24 cellular contexts compared by ENCODE assay signal in genomic region chr11:44884056-44884455, GRCh38.
"Had no signal": no experiment of that assay in that cellular context is flagged by ENCODE, and none has a peak within 500 bp of the region (broad histone marks: within the 10 kb centered on the region; RNA-seq: fewer than 3 reads in every experiment).

No MANE protein-coding gene starts in this region.

- H3K9me3 ChIP-seq: left lung, sigmoid colon, testis, upper lobe of left lung had no signal

- H3K4me1 ChIP-seq: foreskin keratinocyte, testis had no signal

- H3K9me3 Mint-ChIP-seq: activated naive CD8-positive, alpha-beta T cell treated with anti-CD3 and anti-CD28 coated beads, Interleukin-2, amount 50 U/mL, for 24 hours; activated T-helper 1 cell treated with anti-CD3 and anti-CD28 coated beads, Interleukin-12 subunit alpha, Interleukin-12 subunit beta, Interleukin-2, Interleukin-4 antibody, amounts not matched to agents 30 ng/mL and 10 ng/mL and 1 ng/mL, durations not matched to agents 14 hours and 24 hours and 36 hours; dendritic cell treated with granulocyte-macrophage colony-stimulating factor and Interleukin-4, amounts not matched to agents 40 ng/mL and 50 ng/mL, for 4 days; immature natural killer cell; natural killer cell had no signal

- H3K4me3 ChIP-seq: left lung, lung, sigmoid colon, testis, upper lobe of left lung had no signal

- H3K27ac ChIP-seq: foreskin keratinocyte, left lung, testis, upper lobe of left lung had no signal

- H3K4me3 Mint-ChIP-seq: activated CD8-positive, alpha-beta T cell treated with anti-CD3 and anti-CD28 coated beads, Interleukin-2, amount 10 ng/mL, durations not matched to agents 7 days and 5 days; activated naive CD8-positive, alpha-beta T cell treated with anti-CD3 and anti-CD28 coated beads, Interleukin-2, amount 50 U/mL, for 24 hours; activated T-helper 1 cell treated with anti-CD3 and anti-CD28 coated beads, Interleukin-12 subunit alpha, Interleukin-12 subunit beta, Interleukin-2, Interleukin-4 antibody, amounts not matched to agents 30 ng/mL and 10 ng/mL and 1 ng/mL, durations not matched to agents 14 hours and 24 hours and 36 hours; dendritic cell treated with granulocyte-macrophage colony-stimulating factor and Interleukin-4, amounts not matched to agents 40 ng/mL and 50 ng/mL, for 4 days; immature natural killer cell; natural killer cell had no signal

- H3K36me3 ChIP-seq: left lung, sigmoid colon, upper lobe of left lung had no signal

- H3K4me1 Mint-ChIP-seq: activated naive CD8-positive, alpha-beta T cell treated with anti-CD3 and anti-CD28 coated beads, Interleukin-2, amount 50 U/mL, for 24 hours; immature natural killer cell; natural killer cell had no signal

- ATAC-seq: activated CD8-positive, alpha-beta T cell treated with anti-CD3 and anti-CD28 coated beads, Interleukin-2, amount 10 ng/mL, durations not matched to agents 7 days and 5 days; left lung; natural killer cell had no signal

- H3K27ac Mint-ChIP-seq: activated CD8-positive, alpha-beta T cell treated with anti-CD3 and anti-CD28 coated beads, Interleukin-2, amount 10 ng/mL, durations not matched to agents 7 days and 5 days; activated naive CD8-positive, alpha-beta T cell treated with anti-CD3 and anti-CD28 coated beads, Interleukin-2, amount 50 U/mL, for 24 hours; activated T-helper 1 cell treated with anti-CD3 and anti-CD28 coated beads, Interleukin-12 subunit alpha, Interleukin-12 subunit beta, Interleukin-2, Interleukin-4 antibody, amounts not matched to agents 30 ng/mL and 10 ng/mL and 1 ng/mL, durations not matched to agents 14 hours and 24 hours and 36 hours; dendritic cell treated with granulocyte-macrophage colony-stimulating factor and Interleukin-4, amounts not matched to agents 40 ng/mL and 50 ng/mL, for 4 days; immature natural killer cell; natural killer cell had no signal

- H3K27me3 ChIP-seq: sigmoid colon, testis, upper lobe of left lung had no signal

- H3K36me3 Mint-ChIP-seq: immature natural killer cell, natural killer cell had no signal

- H3K27me3 Mint-ChIP-seq: activated naive CD8-positive, alpha-beta T cell treated with anti-CD3 and anti-CD28 coated beads, Interleukin-2, amount 50 U/mL, for 24 hours had no signal

- DNase-seq: activated CD4-positive, alpha-beta T cell treated with anti-CD3 and anti-CD28 coated beads for 1 hour; activated CD4-positive, alpha-beta T cell treated with anti-CD3 and anti-CD28 coated beads, Interleukin-2, amount 50 U/mL, for 1 hour; activated CD8-positive, alpha-beta T cell treated with anti-CD3 and anti-CD28 coated beads, Interleukin-2, amount 10 ng/mL, durations not matched to agents 7 days and 5 days; activated gamma-delta T cell; activated naive CD4-positive, alpha-beta T cell treated with anti-CD3 and anti-CD28 coated beads, Interleukin-2, amount 50 U/mL, for 16 hours; activated naive CD8-positive, alpha-beta T cell treated with anti-CD3 and anti-CD28 coated beads, Interleukin-2, amount 50 U/mL, for 24 hours; caudate nucleus; effector CD8-positive, alpha-beta T cell; erythroblast; foreskin keratinocyte; immature natural killer cell; left lung; natural killer cell; nucleus accumbens; posterior cingulate gyrus; sigmoid colon; stimulated activated CD4-positive, alpha-beta T cell treated with anti-CD3 and anti-CD28 coated beads, Interleukin-4, amount 100 ng/mL, for 1 hour; stimulated activated naive CD4-positive, alpha-beta T cell; SW 1271; testis; upper lobe of left lung had no signal
